Comparison of ENCODE assay signal across 17 cellular contexts in the genomic region with DNA sequence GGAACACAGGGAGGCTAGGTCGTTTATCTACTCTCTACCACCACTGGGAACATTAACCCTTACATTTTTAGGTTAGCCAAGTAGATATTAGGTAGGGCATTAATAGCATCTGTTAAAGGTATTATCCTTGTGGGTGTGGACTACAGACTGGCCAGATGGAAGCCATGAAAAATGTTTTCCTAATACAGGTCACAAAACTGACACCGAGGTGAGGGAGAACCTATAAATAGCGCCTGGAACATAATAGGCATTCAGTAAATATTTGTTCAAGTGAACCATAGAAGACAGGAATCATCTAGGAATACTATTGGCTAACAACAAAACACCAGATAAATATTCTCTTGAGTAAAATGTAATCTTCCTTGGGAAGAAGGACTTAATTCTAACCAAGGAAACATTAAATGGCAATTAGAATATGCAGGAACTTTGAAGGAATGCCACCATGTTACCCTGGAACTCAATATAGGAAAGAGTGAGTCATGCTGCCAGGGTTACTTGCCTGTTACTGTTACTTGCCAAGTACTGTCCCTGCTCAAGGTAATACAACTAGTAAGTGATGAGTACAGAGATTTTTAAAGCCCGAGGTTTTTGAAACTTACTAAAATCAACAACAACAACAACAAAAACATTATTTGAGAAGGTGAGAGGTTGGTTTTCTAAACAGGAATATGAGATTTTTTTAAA.
"Had no signal": no experiment of that assay in that cellular context is flagged by ENCODE, and none has a peak within 500 bp of the region (broad histone marks: within the 10 kb centered on the region; RNA-seq: fewer than 3 reads in every experiment).

No MANE protein-coding gene starts in this region.

- H3K4me3 ChIP-seq: coronary artery, esophagus muscularis mucosa, mucosa of descending colon, suprapubic skin, thyroid gland, uterus had no signal

- ATAC-seq: mucosa of descending colon; naive thymus-derived CD8-positive, alpha-beta T cell; right cardiac atrium; stimulated activated effector memory CD8-positive, alpha-beta T cell treated with anti-CD3 and anti-CD28 coated beads, Interleukin-12 subunit alpha, Interleukin-12 subunit beta, amount 100 ng/mL, for 72 hours; stimulated activated naive CD8-positive, alpha-beta T cell treated with anti-CD3 and anti-CD28 coated beads, Interleukin-15, Interleukin-2, amounts not matched to agents 100 U/mL and 50 U/mL, for 24 hours had no signal

- H3K27me3 ChIP-seq: esophagus muscularis mucosa, neutrophil, suprapubic skin, thyroid gland had no signal

- DNase-seq: effector CD8-positive, alpha-beta T cell; foreskin fibroblast; mammary epithelial cell; mucosa of descending colon; naive thymus-derived CD8-positive, alpha-beta T cell; right cardiac atrium; stimulated activated CD4-positive, alpha-beta T cell treated with anti-CD3 and anti-CD28 coated beads, Interleukin-4, amount 100 ng/mL, for 1 hour; stimulated activated CD8-positive, alpha-beta memory T cell treated with anti-CD3 and anti-CD28 coated beads, Interleukin-4, amount 100 ng/mL, for 48 hours; stimulated activated naive CD8-positive, alpha-beta T cell treated with anti-CD3 and anti-CD28 coated beads, Interleukin-15, Interleukin-2, amounts not matched to agents 100 U/mL and 50 U/mL, for 24 hours; thyroid gland; uterus had no signal

- H3K27ac ChIP-seq: coronary artery, epithelial cell of prostate, esophagus muscularis mucosa, neutrophil, suprapubic skin, thyroid gland, uterus had no signal

- H3K36me3 ChIP-seq: esophagus muscularis mucosa, neutrophil, suprapubic skin, thyroid gland, uterus had no signal

- H3K4me1 ChIP-seq: esophagus muscularis mucosa, suprapubic skin, thyroid gland, uterus had no signal

- H3K9me3 ChIP-seq: esophagus muscularis mucosa, mucosa of descending colon, neutrophil, suprapubic skin, uterus had no signal
